ENCODE assay signal across 25 cellular contexts in the genomic region with DNA sequence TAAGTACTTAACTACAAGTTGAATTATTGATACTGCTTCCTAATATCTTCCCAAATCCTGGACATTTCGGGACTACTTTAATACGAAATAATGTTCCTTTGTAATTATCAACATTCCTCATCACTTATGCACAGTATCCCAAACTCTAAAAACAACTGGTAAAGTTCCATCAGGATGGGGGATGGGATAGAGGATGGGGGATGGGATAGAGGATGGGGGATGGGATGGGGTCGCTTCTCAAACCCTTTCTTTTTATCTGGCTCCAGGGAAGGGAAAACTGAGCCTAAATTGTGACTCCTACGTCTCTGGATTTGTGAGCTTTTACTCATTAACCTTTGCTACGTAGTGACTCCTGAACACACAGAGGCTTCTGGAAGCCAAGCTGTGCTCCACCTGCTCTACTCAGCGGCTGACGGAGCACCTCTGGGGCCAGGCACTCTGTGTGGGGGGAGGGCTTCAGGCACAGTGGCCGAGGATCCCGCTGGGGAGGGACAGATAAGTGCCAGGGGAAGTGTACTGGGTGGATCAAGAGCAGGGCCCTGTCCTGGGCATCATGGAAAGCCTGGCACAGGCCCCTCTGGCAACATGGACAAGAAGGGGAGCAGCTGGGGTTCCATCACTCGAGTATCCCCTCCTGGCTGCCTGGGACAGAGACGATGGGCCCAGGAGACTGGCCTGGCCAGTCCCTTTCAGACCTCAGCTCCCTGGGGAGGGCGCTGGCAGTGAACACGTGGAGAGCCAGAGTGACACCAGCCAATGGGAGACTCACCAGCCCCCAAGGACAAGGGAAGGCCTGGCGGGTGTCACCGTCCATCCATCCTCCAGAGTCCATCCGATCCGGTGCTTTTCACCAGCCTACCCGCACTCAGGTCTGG. TPM values are rescaled to one million over a fixed set of nuclear protein-coding genes. Genes with fewer than 3 reads are reported as not detected.
DNase-seq lines count a peak whose midpoint lies in the region; ATAC-seq and TF ChIP-seq lines count a peak whose summit lies in the region.
"Had no signal": no experiment of that assay in that cellular context is flagged by ENCODE, and none has a peak within 500 bp of the region (broad histone marks: within the 10 kb centered on the region; RNA-seq: fewer than 3 reads in every experiment).

No MANE protein-coding gene starts in this region.

- H3K9me3 ChIP-seq in PC-3 (ENCODE audit: low read length): no peaks in the 10 kb centered on the region
- H3K9me3 ChIP-seq in tibial nerve: no peaks in the 10 kb centered on the region
- H3K9me3 ChIP-seq: BLaER1, gastrocnemius medialis, left ventricle myocardium inferior, tibial artery had no signal

- ATAC-seq in PC-3 (no peak), HG02610 (IDR thresholded peaks at IDR 0.05; ENCODE audit: unreplicated experiment) (no peak)
- ATAC-seq: activated CD8-positive, alpha-beta T cell treated with anti-CD3 and anti-CD28 coated beads for 36 hours; gastrocnemius medialis; HCT116; stimulated activated naive CD8-positive, alpha-beta T cell treated with anti-CD3 and anti-CD28 coated beads, Interleukin-15, amount 100 ng/mL, for 72 hours had no signal

- TF ChIP-seq EP300 in tibial nerve (IDR thresholded peaks at IDR 0.05): no peak

- TF ChIP-seq CTCF in CD14-positive monocyte (IDR thresholded peaks at IDR 0.05) (no peak), coronary artery (IDR thresholded peaks at IDR 0.05) (no peak), nephron progenitor cell (IDR thresholded peaks at IDR 0.05) (no peak), PC-3 (conservative IDR thresholded peaks at IDR 0.05; ENCODE audit: low read depth, low read length) (no peak), tibial nerve (IDR thresholded peaks at IDR 0.05) (no peak)

- BruUV-seq in PC-3 (replicated peaks; lab: Mats Ljungman, UMichigan): no TSS peak

- H3K27ac ChIP-seq in coronary artery: no peak overlapping the region
- H3K27ac ChIP-seq in PC-3 (ENCODE audit: low read length): no peak overlapping the region
- H3K27ac ChIP-seq in tibial nerve: no peak overlapping the region
- H3K27ac ChIP-seq: BLaER1, gastrocnemius medialis, hepatocyte, left ventricle myocardium inferior, SK-N-MC, tibial artery had no signal

- no peak overlapping the region for H3K4me2 ChIP-seq in PC-3 (ENCODE audit: low read length)
- H3K4me2 ChIP-seq: BLaER1, hepatocyte had no signal

- no peaks in the 10 kb centered on the region for H3K79me2 ChIP-seq in PC-3 (ENCODE audit: low read length)
- H3K79me2 ChIP-seq: hepatocyte had no signal

- H3K27ac Mint-ChIP-seq in CD14-positive monocyte: peak overlapping the region in 5 of 7 donors; percentile 7 to 70 (median 59)
- peak overlapping the region; percentile 5 for H3K27ac Mint-ChIP-seq in nephron progenitor cell
- H3K27ac Mint-ChIP-seq: activated CD8-positive, alpha-beta T cell treated with anti-CD3 and anti-CD28 coated beads for 36 hours; activated naive CD8-positive, alpha-beta T cell; dendritic cell treated with granulocyte-macrophage colony-stimulating factor and Interleukin-4, amounts not matched to agents 40 ng/mL and 50 ng/mL, for 4 days had no signal

- no peak overlapping the region for H3K9ac ChIP-seq in PC-3 (ENCODE audit: low read length)
- H3K9ac ChIP-seq: BLaER1 had no signal

- intact Hi-C loops in CD14-positive monocyte (cut with micrococcal nuclease): no loop called here
- intact Hi-C loops in PC-3 (cut with micrococcal nuclease): no loop called here

- H4K20me1 ChIP-seq in PC-3 (ENCODE audit: low read length): no peaks in the 10 kb centered on the region
- H4K20me1 ChIP-seq: BLaER1 had no signal

- no peaks in the 10 kb centered on the region for H3F3A ChIP-seq in PC-3 (ENCODE audit: low read length, unreplicated experiment)

- H3K27me3 Mint-ChIP-seq in CD14-positive monocyte (ENCODE audit: low read depth in 3 of 3) (peaks cover 3 to 13% (median 11%) of the 10 kb centered on the region in 3 donors), nephron progenitor cell (ENCODE audit: low read depth, poor library complexity) (peaks cover 7% of the 10 kb centered on the region)
- H3K27me3 Mint-ChIP-seq: activated CD8-positive, alpha-beta T cell treated with anti-CD3 and anti-CD28 coated beads for 36 hours; activated naive CD8-positive, alpha-beta T cell; stimulated activated naive CD8-positive, alpha-beta T cell treated with anti-CD3 and anti-CD28 coated beads, Interleukin-15, amount 100 ng/mL, for 72 hours had no signal

- peaks cover 4% of the 10 kb centered on the region for H3K4me1 Mint-ChIP-seq in CD14-positive monocyte
- peaks cover 34% of the 10 kb centered on the region for H3K4me1 Mint-ChIP-seq in nephron progenitor cell

- TF ChIP-seq POLR2A in tibial nerve (IDR thresholded peaks at IDR 0.05): no peak

- H3K4me1 ChIP-seq in PC-3 (ENCODE audit: insufficient read depth, low read length): no peaks in the 10 kb centered on the region
- peaks cover 0 to 18% (median 9%) of the 10 kb centered on the region in 4 donors for H3K4me1 ChIP-seq in tibial nerve
- H3K4me1 ChIP-seq: gastrocnemius medialis, left ventricle myocardium inferior had no signal

- CTCF ChIA-PET in PC-3 (lab: Charles Lee): no interaction called here

- DNase-seq in CD14-positive monocyte (ENCODE audit: low spot score): no peak
- DNase-seq in NCI-H69 (lab: John Stamatoyannopoulos, UW): peak; percentile 60
- peak; percentile 69 for DNase-seq in coronary artery (ENCODE audit: low spot score)
- DNase-seq in nephron progenitor cell: no peak
- no peak for DNase-seq in PC-3
- DNase-seq in NCI-H1105 (lab: John Stamatoyannopoulos, UW): no peak
- no peak for DNase-seq in tibial nerve (ENCODE audit: low spot score in 2 of 2)
- DNase-seq: ACHN; activated CD8-positive, alpha-beta T cell treated with anti-CD3 and anti-CD28 coated beads for 36 hours; activated effector memory CD4-positive, alpha-beta T cell treated with Interleukin-2 at 50 U/mL for 16 hours; DND-41; gastrocnemius medialis; left ventricle myocardium inferior; NCI-H1436 treated with DMSO at 0.1 percent for 48 hours; NCI-H2107; nucleus accumbens; stimulated activated naive CD8-positive, alpha-beta T cell treated with anti-CD3 and anti-CD28 coated beads, Interleukin-15, amount 100 ng/mL, for 72 hours; tibial artery had no signal

- H3K36me3 ChIP-seq in PC-3 (ENCODE audit: low read depth, low read length): no peaks in the 10 kb centered on the region
- H3K36me3 ChIP-seq in tibial nerve: peaks cover 0 to 5% (median 0%) of the 10 kb centered on the region in 3 donors
- H3K36me3 ChIP-seq: left ventricle myocardium inferior had no signal

- H3K9me3 Mint-ChIP-seq in CD14-positive monocyte (peaks cover 0 to 8% (median 3%) of the 10 kb centered on the region in 7 donors), nephron progenitor cell (peaks cover 6% of the 10 kb centered on the region)
- H3K9me3 Mint-ChIP-seq: activated CD8-positive, alpha-beta T cell treated with anti-CD3 and anti-CD28 coated beads for 36 hours; dendritic cell treated with granulocyte-macrophage colony-stimulating factor and Interleukin-4, amounts not matched to agents 40 ng/mL and 50 ng/mL, for 4 days had no signal

- H3K27me3 ChIP-seq in PC-3 (ENCODE audit: low read length) (no peaks in the 10 kb centered on the region), tibial nerve (peaks cover 0 to 19% of the 10 kb centered on the region in 2 donors)
- H3K27me3 ChIP-seq: BLaER1, hepatocyte had no signal

- peaks cover 6 to 7% of the 10 kb centered on the region in 2 donors for H3K36me3 Mint-ChIP-seq in CD14-positive monocyte
- H3K36me3 Mint-ChIP-seq in nephron progenitor cell (ENCODE audit: low read depth): peaks cover 7% of the 10 kb centered on the region
- H3K36me3 Mint-ChIP-seq: activated naive CD8-positive, alpha-beta T cell had no signal

- 56 to 57% methylated on average over 18 of the region's 18 CpGs for WGBS in tibial nerve, 2 donors

- POLR2A ChIA-PET in PC-3 (lab: Charles Lee; ENCODE audit: unreplicated experiment): no interaction called here

- H3K4me3 ChIP-seq in coronary artery: no peak overlapping the region
- no peak overlapping the region for H3K4me3 ChIP-seq in PC-3 (ENCODE audit: low read length)
- H3K4me3 ChIP-seq in tibial nerve: no peak overlapping the region
- H3K4me3 ChIP-seq: BLaER1, gastrocnemius medialis, hepatocyte, left ventricle myocardium inferior, SK-N-MC, tibial artery had no signal

- H3K4me3 Mint-ChIP-seq in CD14-positive monocyte (no peak overlapping the region), nephron progenitor cell (no peak overlapping the region)
- H3K4me3 Mint-ChIP-seq: activated CD8-positive, alpha-beta T cell treated with anti-CD3 and anti-CD28 coated beads for 36 hours; activated naive CD8-positive, alpha-beta T cell; dendritic cell treated with granulocyte-macrophage colony-stimulating factor and Interleukin-4, amounts not matched to agents 40 ng/mL and 50 ng/mL, for 4 days; stimulated activated naive CD8-positive, alpha-beta T cell treated with anti-CD3 and anti-CD28 coated beads, Interleukin-15, amount 100 ng/mL, for 72 hours had no signal

- no peak overlapping the region for H2AFZ ChIP-seq in PC-3 (ENCODE audit: low read length)
- H2AFZ ChIP-seq: hepatocyte had no signal

- H3K9me2 ChIP-seq in PC-3 (replicated peaks; ENCODE audit: low read length): no peaks in the 10 kb centered on the region

RNA-seq across cellular contexts. Expression of a gene that starts 56.2 kb away (rescaled TPM):
- 10 to 100 TPM; 26.0 to 28.0 TPM for polyA plus RNA-seq in CD14-positive monocyte
- total RNA-seq in PC-3 (2014; rRNA removed) (40.6 and 47.0 TPM in 2 replicates), tibial nerve (100 to 1,000 TPM in 1 of 4 donors, 10 to 100 TPM in 3; 41.9 to 105 (median 53.2) TPM)

Comparison
In these comparisons a context has a peak if more than half of its experiments do, and no peak if none do; other contexts are left out.
1. DNase-seq: peak in NCI-H69 (single experiment) and coronary artery (single experiment); none in CD14-positive monocyte (single experiment), nephron progenitor cell (single experiment), PC-3 (single experiment), NCI-H1105 (single experiment) and tibial nerve (0 of 2).